Comparison of ENCODE assay signal across 21 cellular contexts in the genomic region with DNA sequence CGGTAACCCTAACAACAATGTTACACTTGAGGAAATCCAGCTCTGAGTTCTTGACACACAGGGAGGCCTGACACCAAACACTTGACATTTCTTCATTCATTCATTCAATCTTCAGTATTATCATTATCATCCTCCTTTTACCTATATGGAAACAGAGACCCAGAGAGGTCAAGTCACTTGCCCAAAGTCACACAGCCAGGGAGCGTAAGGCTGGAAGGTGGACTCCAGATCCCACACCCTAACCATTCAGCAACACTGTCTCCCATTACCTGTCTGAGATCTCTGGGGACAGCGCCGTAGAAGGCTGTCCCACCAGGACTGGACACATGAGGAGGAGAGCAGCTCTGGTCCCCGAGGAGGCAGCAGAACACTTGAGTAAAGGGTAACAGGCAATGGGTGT.
DNase-seq lines count a peak whose midpoint lies in the region; ATAC-seq, FAIRE-seq and TF ChIP-seq lines count a peak whose summit lies in the region.
"Had no signal": no experiment of that assay in that cellular context is flagged by ENCODE, and none has a peak within 500 bp of the region (broad histone marks: within the 10 kb centered on the region; RNA-seq: fewer than 3 reads in every experiment).

No MANE protein-coding gene starts in this region.

- ATAC-seq in activated CD8-positive, alpha-beta memory T cell treated with anti-CD3 and anti-CD28 coated beads, Interleukin-2, amount 10 ng/mL, durations not matched to agents 7 days and 5 days, result no peak
- ATAC-seq in HepG2 (no peak), HG02870 (IDR thresholded peaks at IDR 0.05; ENCODE audit: unreplicated experiment) (no peak), HG03025 (IDR thresholded peaks at IDR 0.05; ENCODE audit: low FRiP score, unreplicated experiment) (no peak)

- no peaks in the 10 kb centered on the region for H3K9me3 Mint-ChIP-seq in activated CD8-positive, alpha-beta memory T cell treated with anti-CD3 and anti-CD28 coated beads, Interleukin-2, amount 10 ng/mL, durations not matched to agents 7 days and 5 days (ENCODE audit: low read depth)

- no peaks in the 10 kb centered on the region for H3K9me3 ChIP-seq in WERI-Rb-1 (ENCODE audit: severe bottlenecking)
- no peaks in the 10 kb centered on the region for H3K9me3 ChIP-seq in HepG2 (ENCODE audit: low read length)
- H3K9me3 ChIP-seq: Caco-2, HAP-1 had no signal

- H3K27me3 Mint-ChIP-seq in activated CD8-positive, alpha-beta memory T cell treated with anti-CD3 and anti-CD28 coated beads, Interleukin-2, amount 10 ng/mL, durations not matched to agents 7 days and 5 days, result peaks cover 44% of the 10 kb centered on the region

- no peak overlapping the region for H3K9ac ChIP-seq in HepG2 (ENCODE audit: insufficient read depth, low read depth, low read length)

- intact Hi-C loops in HepG2 (cut with micrococcal nuclease; ENCODE audit: unreplicated experiment), result no loop called here

- H3K4me2 ChIP-seq in HepG2 (ENCODE audit: low read depth, low read length), result no peak overlapping the region

- no TSS peak for BruUV-seq in HepG2 (replicated peaks; lab: Mats Ljungman, UMichigan)

- H3K27me3 ChIP-seq in WERI-Rb-1 (ENCODE audit: insufficient read depth, low read depth, severe bottlenecking) (no peaks in the 10 kb centered on the region), HepG2 (ENCODE audit: control insufficient read depth in 1 of 2, insufficient read depth in 2 of 2, low read length in 2 of 2) (0 out of 5 replicates have a peak, but pooled peaks cover 0 to 1% of the 10 kb centered on the region in 2 experiments)

- CTCF ChIA-PET in activated CD8-positive, alpha-beta memory T cell treated with anti-CD3 and anti-CD28 coated beads, Interleukin-2, amount 10 ng/mL, durations not matched to agents 7 days and 5 days (lab: Charles Lee), result no interaction called here
- CTCF ChIA-PET in HepG2 (lab: Yijun Ruan, JAX; ENCODE audit: low intra/inter-chr PET ratio, low total read pairs), result no interaction called here

- no peaks in the 10 kb centered on the region for H3K79me2 ChIP-seq in HepG2 (ENCODE audit: insufficient read depth, low read length)

- H3K27ac Mint-ChIP-seq in activated CD8-positive, alpha-beta memory T cell treated with anti-CD3 and anti-CD28 coated beads, Interleukin-2, amount 10 ng/mL, durations not matched to agents 7 days and 5 days, result no peak overlapping the region
- H3K27ac Mint-ChIP-seq: B cell; CD4-positive, alpha-beta memory T cell had no signal

- FAIRE-seq in HepG2 (lab: Jason Lieb, UNC), result no peak
- FAIRE-seq: A204.1, G401.6, GM19239, H54 had no signal

- H3K36me3 Mint-ChIP-seq in activated CD8-positive, alpha-beta memory T cell treated with anti-CD3 and anti-CD28 coated beads, Interleukin-2, amount 10 ng/mL, durations not matched to agents 7 days and 5 days, result no peaks in the 10 kb centered on the region
- H3K36me3 Mint-ChIP-seq: CD4-positive, alpha-beta memory T cell had no signal

- H3K4me1 Mint-ChIP-seq in activated CD8-positive, alpha-beta memory T cell treated with anti-CD3 and anti-CD28 coated beads, Interleukin-2, amount 10 ng/mL, durations not matched to agents 7 days and 5 days, result no peaks in the 10 kb centered on the region
- H3K4me1 Mint-ChIP-seq: B cell; CD4-positive, alpha-beta memory T cell had no signal

- H3K27ac ChIP-seq in WERI-Rb-1 (peak overlapping the region; percentile 54), HepG2 (ENCODE audit: extremely low read length, insufficient read depth, low read length) (no peak overlapping the region)
- H3K27ac ChIP-seq: 22Rv1 had no signal

- TF ChIP-seq RAD21 in HepG2 (CRISPR knock-in tag; IDR thresholded peaks at IDR 0.05), result no peak

- POLR2A ChIA-PET in HepG2 (lab: Yijun Ruan, JAX), result no interaction called here

- TF ChIP-seq EP300 in HepG2 (IDR thresholded peaks at IDR 0.05; ENCODE audit: low read depth in 2 of 2, low read length in 2 of 2), result no peak
- no peak for TF ChIP-seq EP300 in HepG2 (CRISPR knock-in tag; IDR thresholded peaks at IDR 0.05; ENCODE audit: borderline replicate concordance)

- TF ChIP-seq CTCF in WERI-Rb-1 (IDR thresholded peaks at IDR 0.05; ENCODE audit: low read depth, low read length) (no peak), HepG2 (CRISPR knock-in tag; IDR thresholded peaks at IDR 0.05) (no peak)

- peaks cover 33% of the 10 kb centered on the region for H3K4me1 ChIP-seq in HepG2 (ENCODE audit: insufficient read depth, low read length)
- H3K4me1 ChIP-seq: Caco-2, HAP-1 had no signal

- H3K36me3 ChIP-seq in WERI-Rb-1 (no peaks in the 10 kb centered on the region), HepG2 (replicated peaks in 1 of 2; ENCODE audit: control insufficient read depth in 1 of 2, insufficient read depth in 2 of 2, low read length in 2 of 2) (no peaks in the 10 kb centered on the region; a peak in 1 of 5 replicates)
- H3K36me3 ChIP-seq: HAP-1 had no signal

- TF ChIP-seq POLR2A in HepG2 (IDR thresholded peaks at IDR 0.05; ENCODE audit: insufficient read depth in 1 of 2, low read depth in 2 of 2, low read length in 2 of 2), result no peak

- no peak overlapping the region for H2AFZ ChIP-seq in HepG2 (ENCODE audit: low read length)

- DNase-seq in activated CD8-positive, alpha-beta memory T cell treated with anti-CD3 and anti-CD28 coated beads, Interleukin-2, amount 50 U/mL, for 48 hours, result peak; percentile 23
- no peak for DNase-seq in activated CD8-positive, alpha-beta memory T cell treated with anti-CD3 and anti-CD28 coated beads, Interleukin-2, amount 10 ng/mL, durations not matched to agents 7 days and 5 days
- DNase-seq in WERI-Rb-1, result no peak
- no peak for DNase-seq in HepG2 (ENCODE audit: low spot score)
- DNase-seq in stimulated activated CD8-positive, alpha-beta memory T cell treated with anti-CD3 and anti-CD28 coated beads, Interleukin-4, amount 100 ng/mL, for 48 hours, result peak; percentile 2
- DNase-seq in COR-L47 (lab: John Stamatoyannopoulos, UW), result no peak
- DNase-seq: C1 segment of cervical spinal cord; Caco-2; CD4-positive, alpha-beta memory T cell; DMS153; DND-41; GOT3 had no signal

- no peaks in the 10 kb centered on the region for H4K20me1 ChIP-seq in HepG2 (ENCODE audit: insufficient read depth, low read length)

- in situ Hi-C loops in HepG2 (cut with HindIII; ENCODE audit: extremely low pct_ligation_motif_present, low pct_unique_long_range_greater_than_20kb), result no loop called here

- H3K4me3 ChIP-seq in WERI-Rb-1 (ENCODE audit: low read depth, low read length) (no peak overlapping the region), HepG2 (replicated peaks in 1 of 3; ENCODE audit: insufficient read depth in 1 of 3, low read depth in 2 of 3, low read length in 3 of 3) (no peak overlapping the region)
- H3K4me3 ChIP-seq: HAP-1 had no signal

- 86% methylated on average over 5 of the region's 5 CpGs for WGBS in HepG2 (ENCODE audit: low lambda C conversion rate)

- H3K4me3 Mint-ChIP-seq in activated CD8-positive, alpha-beta memory T cell treated with anti-CD3 and anti-CD28 coated beads, Interleukin-2, amount 10 ng/mL, durations not matched to agents 7 days and 5 days, result no peak overlapping the region
- H3K4me3 Mint-ChIP-seq: B cell; CD4-positive, alpha-beta memory T cell had no signal

TF ChIP-seq in HepG2, 621 proteins besides CTCF, POLR2A, EP300 and RAD21:
- TF ChIP-seq SIN3A (IDR thresholded peaks at IDR 0.05; ENCODE audit: borderline replicate concordance, low read depth, low read length) (no peak), ZMYM3 (CRISPR knock-in tag; IDR thresholded peaks at IDR 0.05) (peak; percentile 69), ZNF768 (CRISPR knock-in tag; IDR thresholded peaks at IDR 0.05) (peak; percentile 93)
TF ChIP-seq in HepG2: peak in this region for 2.

Comparison
In these comparisons a context has a peak if more than half of its experiments do, and no peak if none do; other contexts are left out.
1. DNase-seq: peak in activated CD8-positive, alpha-beta memory T cell treated with anti-CD3 and anti-CD28 coated beads, Interleukin-2, amount 50 U/mL, for 48 hours (single experiment) and stimulated activated CD8-positive, alpha-beta memory T cell treated with anti-CD3 and anti-CD28 coated beads, Interleukin-4, amount 100 ng/mL, for 48 hours (single experiment); none in activated CD8-positive, alpha-beta memory T cell treated with anti-CD3 and anti-CD28 coated beads, Interleukin-2, amount 10 ng/mL, durations not matched to agents 7 days and 5 days (single experiment), WERI-Rb-1 (single experiment), HepG2 (single experiment) and COR-L47 (single experiment).